In the genomic region with DNA sequence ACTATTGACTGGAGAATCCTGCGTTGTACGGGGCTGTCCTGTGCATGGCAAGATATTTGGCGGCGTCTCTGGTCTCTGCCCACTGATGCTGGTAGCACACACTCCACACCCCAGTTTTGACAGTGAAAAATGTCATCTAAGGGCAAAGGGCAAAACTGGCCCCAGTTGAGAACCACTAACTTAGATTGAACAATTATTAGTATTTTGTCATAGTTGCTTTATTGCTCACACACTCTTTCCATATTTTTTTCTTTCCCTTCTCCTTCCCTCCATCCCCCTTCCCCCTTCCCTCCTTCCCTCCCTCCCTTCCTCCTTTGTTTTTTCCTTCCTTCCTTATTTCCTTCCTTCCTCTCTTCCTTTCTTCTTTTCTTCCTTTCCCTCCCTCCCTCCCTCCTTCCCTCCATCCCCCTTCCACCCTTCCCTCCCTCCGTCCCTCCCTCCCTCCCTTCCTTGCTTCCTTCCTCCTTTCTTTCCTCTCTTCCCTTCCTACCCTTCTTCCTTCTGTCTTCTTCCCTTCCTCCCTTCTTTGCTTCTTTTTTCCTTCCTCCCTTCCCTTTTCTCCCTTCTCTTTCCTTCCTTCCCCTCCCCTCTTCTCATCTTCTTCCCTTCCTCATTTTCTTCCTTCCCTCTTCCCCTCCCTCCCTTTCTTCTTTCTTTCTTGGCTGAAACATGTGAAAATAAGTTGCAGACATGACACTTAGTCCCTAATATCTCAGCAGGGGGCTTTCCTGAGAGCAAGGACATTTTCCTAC, we compare ENCODE assay signal across 29 cellular contexts. TPM values are rescaled to one million over a fixed set of nuclear protein-coding genes. Genes with fewer than 3 reads are reported as not detected.
"Had no signal": no experiment of that assay in that cellular context is flagged by ENCODE, and none has a peak within 500 bp of the region (broad histone marks: within the 10 kb centered on the region; RNA-seq: fewer than 3 reads in every experiment).

No MANE protein-coding gene starts in this region.

- H3K4me1 Mint-ChIP-seq: immature natural killer cell, natural killer cell had no signal

- H3K27ac ChIP-seq: left lung, lower lobe of right lung, neural progenitor cell, neutrophil, ovary, right atrium auricular region, skin epidermis, suprapubic skin, thoracic aorta, tibial artery, upper lobe of right lung had no signal

- H3K36me3 ChIP-seq: left lung, lower lobe of right lung, neural progenitor cell, neutrophil, ovary, right atrium auricular region, suprapubic skin, thoracic aorta, tibial artery, upper lobe of right lung had no signal

- H2AFZ ChIP-seq: neural progenitor cell had no signal

- H3K9me3 ChIP-seq: left lung, lower lobe of right lung, neutrophil, ovary, right atrium auricular region, suprapubic skin, thoracic aorta, tibial artery, upper lobe of right lung had no signal

- H3K27ac Mint-ChIP-seq: immature natural killer cell; natural killer cell; nephron progenitor cell; neural progenitor cell; progenitor cell of endocrine pancreas; stimulated activated naive B cell treated with anti-CD40 and anti-IgM and Interleukin-4, amounts not matched to agents 10 μg/mL and 1 μg/mL and 100 μg/mL, for 72 hours had no signal

- H3K36me3 Mint-ChIP-seq: immature natural killer cell; naive B cell; natural killer cell; stimulated activated naive B cell treated with anti-CD40 and anti-IgM and Interleukin-4, amounts not matched to agents 10 μg/mL and 1 μg/mL and 100 μg/mL, for 72 hours had no signal

- H3K4me3 ChIP-seq: left lung, lower lobe of right lung, neural progenitor cell, ovary, right atrium auricular region, skin epidermis, suprapubic skin, thoracic aorta, tibial artery, upper lobe of right lung had no signal

- H3K9ac ChIP-seq: neural progenitor cell had no signal

- ATAC-seq: left colon; left lung; lower lobe of right lung; natural killer cell; sciatic nerve; stimulated activated naive CD8-positive, alpha-beta T cell treated with anti-CD3 and anti-CD28 coated beads, Interleukin-15, Interleukin-2, amounts not matched to agents 100 U/mL and 50 U/mL, for 24 hours; upper lobe of right lung had no signal

- H3K27me3 ChIP-seq: ovary had no signal

- H3K4me3 Mint-ChIP-seq: immature natural killer cell; naive B cell; natural killer cell; nephron progenitor cell; neural progenitor cell; stimulated activated naive B cell treated with anti-CD40 and anti-IgM and Interleukin-4, amounts not matched to agents 10 μg/mL and 1 μg/mL and 100 μg/mL, for 72 hours had no signal

- DNase-seq: immature natural killer cell; kidney; left colon; left lung; lower lobe of right lung; mammary epithelial cell; mesenchymal stem cell; naive B cell; natural killer cell; nephron progenitor cell; occipital lobe; ovary; stimulated activated CD4-positive, alpha-beta T cell treated with anti-CD3 and anti-CD28 coated beads, Interleukin-12 subunit alpha, Interleukin-12 subunit beta, amount 100 ng/mL, for 4 hours; stimulated activated CD4-positive, alpha-beta T cell treated with anti-CD3 and anti-CD28 coated beads, Interleukin-2, amount 100 ng/mL, for 24 hours; stimulated activated CD4-positive, alpha-beta T cell treated with anti-CD3 and anti-CD28 coated beads, Interleukin-4, amount 100 ng/mL, for 1 hour; stimulated activated naive B cell treated with anti-CD40 and anti-IgM and Interleukin-4, amounts not matched to agents 10 μg/mL and 1 μg/mL and 100 μg/mL, for 72 hours; stimulated activated naive CD8-positive, alpha-beta T cell treated with anti-CD3 and anti-CD28 coated beads, Interleukin-15, Interleukin-2, amounts not matched to agents 100 U/mL and 50 U/mL, for 24 hours; tibial artery; trophoblast cell; upper lobe of right lung had no signal

- H3K4me1 ChIP-seq: left lung, lower lobe of right lung, upper lobe of right lung had no signal

- H3K9me3 Mint-ChIP-seq: immature natural killer cell; natural killer cell; nephron progenitor cell; neural progenitor cell; stimulated activated naive B cell treated with anti-CD40 and anti-IgM and Interleukin-4, amounts not matched to agents 10 μg/mL and 1 μg/mL and 100 μg/mL, for 72 hours had no signal

- H3K4me2 ChIP-seq: neural progenitor cell had no signal

RNA-seq across cellular contexts. Expression of gene SHISA9, which starts 5.5 kb away (rescaled TPM):
- total RNA-seq: lower lobe of right lung, pulmonary artery endothelial cell, upper lobe of right lung had no signal
